In the genomic region with DNA sequence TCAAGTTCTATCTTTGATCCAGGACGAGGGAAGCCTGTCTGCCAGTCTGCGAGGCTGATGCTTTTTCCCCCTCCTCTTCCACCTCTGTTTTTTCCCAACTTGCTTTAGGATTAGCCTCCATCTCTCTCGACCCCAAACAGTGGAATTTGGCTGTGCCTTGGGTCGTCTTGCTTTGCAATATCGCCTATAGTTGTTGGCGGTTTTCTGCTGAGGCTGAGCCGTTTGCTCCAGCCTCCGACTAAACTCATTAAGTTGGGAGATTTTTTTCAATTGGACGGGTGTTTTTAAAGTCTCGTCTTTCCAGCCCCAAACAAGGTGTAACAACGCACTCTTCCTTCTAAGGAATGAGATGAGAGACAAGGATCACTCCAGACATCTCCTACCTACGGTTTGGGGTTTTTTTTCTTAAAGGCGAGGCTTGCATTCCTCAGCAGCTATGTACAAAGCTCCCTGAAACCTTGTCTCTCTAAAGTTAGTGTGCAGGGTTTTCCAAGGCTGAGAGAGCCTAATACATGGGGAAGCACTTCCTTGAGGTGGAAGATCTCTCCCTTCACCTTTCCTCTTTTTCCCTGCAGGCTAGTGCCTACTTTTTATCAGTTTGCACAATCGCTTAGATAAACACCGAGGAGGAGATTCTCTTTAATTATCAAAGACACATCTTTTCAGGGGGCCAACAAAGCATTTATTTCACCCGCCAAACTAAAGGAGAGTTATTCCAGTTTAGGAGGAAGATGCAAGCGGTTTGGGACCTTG, we compare ENCODE assay signal across 1 cellular context.
A peak's percentile ranks its signal among the peaks of the same experiment; 100 is the strongest.
TF ChIP-seq lines count a peak whose summit lies in the region.

No MANE protein-coding gene starts in this region.

TF ChIP-seq in GM23338, 12 proteins besides CTCF, POLR2A, EP300 and RAD21 (continued from another document):
- TF ChIP-seq, protein P1, sequence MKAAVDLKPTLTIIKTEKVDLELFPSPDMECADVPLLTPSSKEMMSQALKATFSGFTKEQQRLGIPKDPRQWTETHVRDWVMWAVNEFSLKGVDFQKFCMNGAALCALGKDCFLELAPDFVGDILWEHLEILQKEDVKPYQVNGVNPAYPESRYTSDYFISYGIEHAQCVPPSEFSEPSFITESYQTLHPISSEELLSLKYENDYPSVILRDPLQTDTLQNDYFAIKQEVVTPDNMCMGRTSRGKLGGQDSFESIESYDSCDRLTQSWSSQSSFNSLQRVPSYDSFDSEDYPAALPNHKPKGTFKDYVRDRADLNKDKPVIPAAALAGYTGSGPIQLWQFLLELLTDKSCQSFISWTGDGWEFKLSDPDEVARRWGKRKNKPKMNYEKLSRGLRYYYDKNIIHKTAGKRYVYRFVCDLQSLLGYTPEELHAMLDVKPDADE (IDR thresholded peaks at IDR 0.05): no peak
- TF ChIP-seq STAT1 (IDR thresholded peaks at IDR 0.05; ENCODE audit: unreplicated experiment) (no peak), EZH2 (IDR thresholded peaks at IDR 0.05; ENCODE audit: low read depth, unreplicated experiment) (peak; percentile 72), JUNB (IDR thresholded peaks at IDR 0.05; ENCODE audit: unreplicated experiment) (no peak)
TF ChIP-seq in GM23338: peak in this region for 2.
